ENCODE assay signal across 8 cellular contexts in the genomic region with DNA sequence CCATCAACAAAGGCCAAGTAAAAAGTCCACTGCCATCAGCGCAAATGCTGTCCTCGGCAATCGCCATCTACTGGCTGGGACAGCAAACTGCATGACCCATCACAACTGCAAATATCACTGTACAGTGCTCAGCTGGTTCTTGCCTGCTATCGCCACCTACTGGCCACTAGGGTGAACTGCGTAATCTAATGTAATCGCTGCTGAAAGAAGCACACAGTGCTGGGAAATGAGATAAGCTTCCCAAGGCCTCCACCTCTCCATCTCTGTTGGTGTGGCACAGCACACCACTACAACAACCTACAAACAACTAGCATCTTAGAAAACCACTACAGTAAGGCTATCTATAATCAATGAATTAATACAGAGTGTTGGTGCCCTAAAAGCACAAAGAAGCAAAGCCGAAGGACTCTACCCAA.
DNase-seq lines count a peak whose midpoint lies in the region; ATAC-seq, FAIRE-seq and TF ChIP-seq lines count a peak whose summit lies in the region.

No MANE protein-coding gene starts in this region.

- ATAC-seq in GM18868 (IDR thresholded peaks at IDR 0.05; ENCODE audit: unreplicated experiment) (peak; percentile 99), HG03060 (IDR thresholded peaks at IDR 0.05; ENCODE audit: low read depth, unreplicated experiment) (peak; percentile 94)

- H3K4me3 ChIP-seq in AG10803 (ENCODE audit: low read length): no peak overlapping the region
- no peak overlapping the region for H3K4me3 ChIP-seq in bronchial epithelial cell (ENCODE audit: low read depth, low read length)

- H3K27me3 ChIP-seq in bronchial epithelial cell (ENCODE audit: control insufficient read depth, insufficient read depth, low read length): no peaks in the 10 kb centered on the region

- H3K36me3 ChIP-seq in bronchial epithelial cell (ENCODE audit: control insufficient read depth, insufficient read depth, low read length): no peaks in the 10 kb centered on the region

- peak; percentile 63 for DNase-seq in AG10803 (ENCODE audit: low read depth)
- DNase-seq in NCI-H2081 treated with DMSO at 0.1 percent for 48 hours (lab: John Stamatoyannopoulos, UW): peak; percentile 43
- peak; percentile 64 for DNase-seq in UCSD-AML1 (lab: John Stamatoyannopoulos, UW; ENCODE audit: unreplicated experiment)
- peak; percentile 57 for DNase-seq in bronchial epithelial cell (ENCODE audit: low read depth)
- DNase-seq in left kidney (ENCODE audit: low read depth, low spot score): peak; percentile 83
- DNase-seq in stimulated activated CD4-positive, alpha-beta T cell treated with anti-CD3 and anti-CD28 coated beads, TNF-alpha, amount 100 ng/mL, for 1 hour (ENCODE audit: low read depth in 3 of 3, low spot score in 1 of 3): peak; percentile 3 to 18 (median 7)

- FAIRE-seq in bronchial epithelial cell (lab: Jason Lieb, UNC): peak; percentile 60

- peak; percentile 92 for TF ChIP-seq CTCF in AG10803 (conservative IDR thresholded peaks at IDR 0.05; ENCODE audit: low read length)
- TF ChIP-seq CTCF in bronchial epithelial cell (IDR thresholded peaks at IDR 0.05; ENCODE audit: insufficient read depth, low read length, severe bottlenecking): peak; percentile 90

Comparison
In these comparisons a context has a peak if more than half of its experiments do, and no peak if none do; other contexts are left out.
1. DNase-seq: peak in every context shown above with its lines; median percentile 83 in left kidney; 64 in UCSD-AML1; 63 in AG10803; 57 in bronchial epithelial cell; 43 in NCI-H2081 treated with DMSO at 0.1 percent for 48 hours; 7 in stimulated activated CD4-positive, alpha-beta T cell treated with anti-CD3 and anti-CD28 coated beads, TNF-alpha, amount 100 ng/mL, for 1 hour.